6 cellular contexts compared by ENCODE assay signal in the genomic region with DNA sequence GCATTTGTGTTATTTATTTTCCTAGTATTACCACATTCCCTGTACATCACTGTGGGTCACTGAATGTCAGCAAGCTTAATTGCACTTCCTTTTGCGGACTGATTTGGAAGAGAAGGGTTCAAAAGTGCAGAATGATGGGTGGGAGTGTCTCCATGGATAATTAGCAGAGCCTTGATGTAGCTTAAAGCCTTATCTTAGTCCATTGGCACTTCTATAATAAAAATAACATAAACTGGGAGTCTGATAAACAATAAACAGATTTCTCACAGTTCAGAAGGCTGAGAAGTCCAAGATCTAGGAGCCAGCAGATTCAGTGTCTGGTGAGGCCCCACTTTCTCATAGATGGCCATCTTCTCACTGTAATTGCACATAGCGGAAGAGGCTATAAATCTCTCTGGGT.
"Had no signal": no experiment of that assay in that cellular context is flagged by ENCODE, and none has a peak within 500 bp of the region (broad histone marks: within the 10 kb centered on the region; RNA-seq: fewer than 3 reads in every experiment).

No MANE protein-coding gene starts in this region.

- ATAC-seq: GM23338, K562 had no signal

- H3K4me3 ChIP-seq: GM23338, K562 had no signal

- DNase-seq: H9, HCEC 1CT, HFFc6, IMR-90 had no signal
